ENCODE assay signal across 27 cellular contexts in the genomic region with DNA sequence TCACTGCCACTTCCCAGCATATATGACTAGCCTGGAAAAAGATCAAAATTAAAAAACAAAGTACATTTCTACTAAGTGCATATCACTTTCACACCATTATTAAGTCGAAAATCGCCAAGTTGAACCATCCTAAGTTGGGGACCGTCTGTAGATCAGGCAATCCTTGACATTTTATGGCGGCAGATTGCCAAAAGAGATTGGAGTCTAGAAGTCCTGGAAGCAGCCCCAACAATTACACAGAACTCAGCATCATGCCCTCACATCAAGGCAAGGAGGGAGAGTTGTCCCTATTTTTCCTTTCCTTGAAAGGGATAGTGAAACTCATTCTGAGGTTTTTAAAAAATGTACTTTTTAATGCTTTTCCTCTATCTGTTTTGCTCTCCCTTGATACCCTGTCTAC. TPM values are rescaled to one million over a fixed set of nuclear protein-coding genes. Genes with fewer than 3 reads are reported as not detected.
DNase-seq lines count a peak whose midpoint lies in the region; ATAC-seq, FAIRE-seq and TF ChIP-seq lines count a peak whose summit lies in the region.
"Had no signal": no experiment of that assay in that cellular context is flagged by ENCODE, and none has a peak within 500 bp of the region (broad histone marks: within the 10 kb centered on the region; RNA-seq: fewer than 3 reads in every experiment).

No MANE protein-coding gene starts in this region.

- H3K79me2 ChIP-seq in K562 (ENCODE audit: control insufficient read depth, insufficient read depth, low read length) = no peaks in the 10 kb centered on the region

- TF ChIP-seq RAD21 in K562 (CRISPR knock-in tag; conservative IDR thresholded peaks at IDR 0.05 in 1 of 2, IDR thresholded peaks at IDR 0.05 in 1 of 2) = no peak

- H3K36me3 ChIP-seq in K562 (ENCODE audit: control insufficient read depth, insufficient read depth, low read length) (no peaks in the 10 kb centered on the region), upper lobe of left lung (no peaks in the 10 kb centered on the region)
- H3K36me3 ChIP-seq: brain microvascular endothelial cell, esophagus muscularis mucosa, spleen had no signal

- H3K27me3 Mint-ChIP-seq in glutamatergic neuron (ENCODE audit: unreplicated experiment) = peaks cover 7% of the 10 kb centered on the region

- no peaks in the 10 kb centered on the region for H3K36me3 Mint-ChIP-seq in glutamatergic neuron (ENCODE audit: unreplicated experiment)
- H3K36me3 Mint-ChIP-seq: CD8-positive, alpha-beta T cell; stimulated activated effector memory CD8-positive, alpha-beta T cell treated with anti-CD3 and anti-CD28 coated beads, Interleukin-12 subunit alpha, Interleukin-12 subunit beta, amount 100 ng/mL, for 72 hours had no signal

- no peak for FAIRE-seq in K562 (lab: Jason Lieb, UNC)
- FAIRE-seq: colon had no signal

- H3K4me1 Mint-ChIP-seq in glutamatergic neuron (ENCODE audit: low read depth, unreplicated experiment) = no peaks in the 10 kb centered on the region
- H3K4me1 Mint-ChIP-seq: activated naive CD8-positive, alpha-beta T cell treated with anti-CD3 and anti-CD28 coated beads, Interleukin-2, amount 50 U/mL, for 24 hours; GM23338; stimulated activated effector memory CD8-positive, alpha-beta T cell treated with anti-CD3 and anti-CD28 coated beads, Interleukin-12 subunit alpha, Interleukin-12 subunit beta, amount 100 ng/mL, for 72 hours; T-helper 17 cell had no signal

- H3K4me3 ChIP-seq in K562 (no peak overlapping the region), upper lobe of left lung (no peak overlapping the region)
- H3K4me3 ChIP-seq: esophagus muscularis mucosa, GM23338, spleen had no signal

- no peak overlapping the region for H3K4me2 ChIP-seq in K562 (ENCODE audit: insufficient read depth, low read length)
- H3K4me2 ChIP-seq: GM23338, SK-N-SH had no signal

- WGBS in K562 (ENCODE audit: insufficient coverage, low coverage, missing lambda C conversion rate) = 0% methylated on average over 4 of the region's 4 CpGs
- WGBS in upper lobe of left lung, 2 donors = 61 to 75% methylated on average over 4 of the region's 4 CpGs

- no peak for TF ChIP-seq POLR2A in K562 (conservative IDR thresholded peaks at IDR 0.05)
- TF ChIP-seq POLR2A in upper lobe of left lung (IDR thresholded peaks at IDR 0.05) = no peak

- no peak overlapping the region for H3K4me3 Mint-ChIP-seq in glutamatergic neuron (ENCODE audit: unreplicated experiment)
- H3K4me3 Mint-ChIP-seq: activated naive CD8-positive, alpha-beta T cell treated with anti-CD3 and anti-CD28 coated beads, Interleukin-2, amount 50 U/mL, for 24 hours; CD8-positive, alpha-beta T cell; GM23338; HFFc6; stimulated activated effector memory CD8-positive, alpha-beta T cell treated with anti-CD3 and anti-CD28 coated beads, Interleukin-12 subunit alpha, Interleukin-12 subunit beta, amount 100 ng/mL, for 72 hours; T-helper 17 cell had no signal

- H3K9me1 ChIP-seq in K562 (ENCODE audit: control insufficient read depth, insufficient read depth, low read length) = no peaks in the 10 kb centered on the region

- H3K27me3 ChIP-seq in K562 (ENCODE audit: control insufficient read depth in 2 of 2, insufficient read depth in 2 of 2, low read length in 2 of 2) (no peaks in the 10 kb centered on the region), upper lobe of left lung (no peaks in the 10 kb centered on the region)
- H3K27me3 ChIP-seq: brain microvascular endothelial cell, esophagus muscularis mucosa had no signal

- no peaks in the 10 kb centered on the region for H3K9me3 ChIP-seq in K562 (replicated peaks; ENCODE audit: control insufficient read depth, insufficient read depth, low read depth, low read length)
- peaks cover 0 to 3% (median 0%) of the 10 kb centered on the region in 4 donors for H3K9me3 ChIP-seq in upper lobe of left lung
- H3K9me3 ChIP-seq: SK-N-SH had no signal

- no peak overlapping the region for H2AFZ ChIP-seq in K562 (ENCODE audit: low read depth, low read length)
- H2AFZ ChIP-seq: GM23338 had no signal

- no peaks in the 10 kb centered on the region for H4K20me1 ChIP-seq in K562 (replicated peaks; ENCODE audit: control insufficient read depth, insufficient read depth, low read length)

- ATAC-seq in K562 (no peak), left lobe of liver (peak; percentile 6), upper lobe of left lung (ENCODE audit: low FRiP score in 2 of 2) (no peak), GM18517 (IDR thresholded peaks at IDR 0.05; ENCODE audit: unreplicated experiment) (no peak), left ventricle myocardium superior (no peak)
- ATAC-seq: activated naive CD8-positive, alpha-beta T cell treated with anti-CD3 and anti-CD28 coated beads, Interleukin-2, amount 50 U/mL, for 24 hours; CD8-positive, alpha-beta T cell; GM23338; stimulated activated effector memory CD8-positive, alpha-beta T cell treated with anti-CD3 and anti-CD28 coated beads, Interleukin-12 subunit alpha, Interleukin-12 subunit beta, amount 100 ng/mL, for 72 hours; T-helper 17 cell had no signal

- no TSS peak for BruUV-seq in K562 (replicated peaks; lab: Mats Ljungman, UMichigan)

- H3K9me3 Mint-ChIP-seq in glutamatergic neuron (ENCODE audit: unreplicated experiment) = no peaks in the 10 kb centered on the region

- no peak overlapping the region for H3K27ac Mint-ChIP-seq in glutamatergic neuron (ENCODE audit: unreplicated experiment)
- H3K27ac Mint-ChIP-seq: activated naive CD8-positive, alpha-beta T cell treated with anti-CD3 and anti-CD28 coated beads, Interleukin-2, amount 50 U/mL, for 24 hours; CD8-positive, alpha-beta T cell; GM23338; HFFc6; stimulated activated effector memory CD8-positive, alpha-beta T cell treated with anti-CD3 and anti-CD28 coated beads, Interleukin-12 subunit alpha, Interleukin-12 subunit beta, amount 100 ng/mL, for 72 hours; T-helper 17 cell had no signal

- no peak overlapping the region for H3K9ac ChIP-seq in K562 (ENCODE audit: insufficient read depth in 1 of 2, low read depth in 2 of 2, low read length in 2 of 2)
- H3K9ac ChIP-seq: SK-N-SH had no signal

- H3K4me1 ChIP-seq in K562 (replicated peaks in 1 of 2; ENCODE audit: control insufficient read depth in 2 of 2, insufficient read depth in 2 of 2, low read length in 2 of 2) (no peaks in the 10 kb centered on the region), upper lobe of left lung (peaks cover 0 to 28% (median 0%) of the 10 kb centered on the region in 4 donors)
- H3K4me1 ChIP-seq: spleen had no signal

- no peak overlapping the region for H3K27ac ChIP-seq in K562 (ENCODE audit: extremely low read depth, low read depth, low read length)
- peak overlapping the region in 3 of 4 donors; percentile 10 to 33 (median 13) for H3K27ac ChIP-seq in upper lobe of left lung
- H3K27ac ChIP-seq: brain microvascular endothelial cell, esophagus muscularis mucosa, spleen had no signal

- DNase-seq in NCI-H1105 (lab: John Stamatoyannopoulos, UW) (peak; percentile 9), K562 (ENCODE audit: extremely low read depth in 1 of 4, low spot score in 3 of 4) (no peak), left lobe of liver (ENCODE audit: low spot score) (no peak), upper lobe of left lung (no peak), glutamatergic neuron (no peak), left ventricle myocardium superior (no peak)
- DNase-seq: activated gamma-delta T cell; activated naive CD8-positive, alpha-beta T cell treated with anti-CD3 and anti-CD28 coated beads, Interleukin-2, amount 50 U/mL, for 24 hours; brain microvascular endothelial cell; CD8-positive, alpha-beta T cell; GDM1; head of caudate nucleus; HFFc6; KBM-7; mesendoderm; NCI-H1694; NCI-H526 treated with DMSO at 0.1 percent for 48 hours; RPMI8226; SK-N-SH; spleen; stimulated activated CD4-positive, alpha-beta T cell treated with anti-CD3 and anti-CD28 coated beads, Interleukin-2, amount 100 ng/mL, for 48 hours; T-helper 17 cell had no signal

- CTCF ChIA-PET in K562 (lab: Yijun Ruan, JAX; ENCODE audit: low intra/inter-chr PET ratio) = no interaction called here

- in situ Hi-C loops in K562 (cut with MboI) = no loop called here

- POLR2A ChIA-PET in K562 (lab: Yijun Ruan, JAX) = interaction anchor here (0.6 kb wide), 1 partner anchor 737 kb away, joined by 3 read pairs; no protein-coding TSS in a partner anchor

- no peak for TF ChIP-seq EP300 in K562 (IDR thresholded peaks at IDR 0.05; ENCODE audit: low read length)
- TF ChIP-seq EP300 in upper lobe of left lung (IDR thresholded peaks at IDR 0.05) = no peak

- intact Hi-C loops in K562 (cut with micrococcal nuclease) = no loop called here
- intact Hi-C loops in left ventricle myocardium superior (cut with micrococcal nuclease) = no loop called here

- no peak for TF ChIP-seq CTCF in K562 (IDR thresholded peaks at IDR 0.05 in 2 of 3, conservative IDR thresholded peaks at IDR 0.05 in 1 of 3; ENCODE audit: insufficient read depth in 2 of 3, low read depth in 1 of 3, low read length in 3 of 3)
- TF ChIP-seq CTCF in upper lobe of left lung (IDR thresholded peaks at IDR 0.05) = no peak
- TF ChIP-seq CTCF in glutamatergic neuron (IDR thresholded peaks at IDR 0.05; ENCODE audit: partially characterized antibody, unreplicated experiment) = no peak

TF ChIP-seq in K562, 482 proteins besides CTCF, POLR2A, EP300 and RAD21 (continues in another document):
- TF ChIP-seq TCF7 (IDR thresholded peaks at IDR 0.05; ENCODE audit: borderline replicate concordance) (no peak), NFIC (IDR thresholded peaks at IDR 0.05) (peak; percentile 74), PPARD (CRISPR knock-in tag; IDR thresholded peaks at IDR 0.05) (no peak)

RNA-seq across cellular contexts. Expression of gene SLC22A3, which starts 30.7 kb away (rescaled TPM):
- not detected in 2 replicates for total RNA-seq in K562 (2011; cell fraction: chromatin; rRNA removed; ENCODE audit: low replicate concordance)
- total RNA-seq in K562 (2011; cell fraction: nucleolus; rRNA removed) = not detected in 2 replicates
- total RNA-seq in K562 (2011; cell fraction: nucleoplasm; rRNA removed) = not detected in 2 replicates
- total RNA-seq in K562 (2014; rRNA removed) = not detected in 2 replicates
- not detected in 2 replicates for total RNA-seq in K562 (2014; rRNA removed; fragmentation: Illumina TruSeq; extraction: Trizol)
- not detected in 2 replicates for total RNA-seq in K562 (2015; rRNA removed; fragmentation: Illumina TruSeq; extraction: Trizol)
- 0.07 TPM in 1 of 2 replicates, not detected in the other for total RNA-seq in K562 (2021)
- not detected in 2 replicates for polyA plus RNA-seq in K562 (2011; rRNA removed)
- not detected in 2 replicates for polyA plus RNA-seq in K562 (2011; cell fraction: cytosol; rRNA removed)
- polyA plus RNA-seq in K562 (2011; cell fraction: nucleus; rRNA removed) = not detected in 2 replicates
- polyA plus RNA-seq in K562 (2012) = not detected in 2 replicates
- not detected in 2 replicates for polyA plus RNA-seq in K562 (2014; fragmentation: Illumina TruSeq; extraction: Trizol)
- polyA plus RNA-seq in K562 (2014; fragmentation: Nextera tagmentation; extraction: Ambion mirVana) = not detected
- polyA plus RNA-seq in K562 (2014; rRNA removed) = not detected in 2 replicates
- not detected in 2 replicates for polyA minus RNA-seq in K562 (2011; rRNA and poly(A)+ RNA removed)
- polyA minus RNA-seq in K562 (2011; cell fraction: cytosol; rRNA and poly(A)+ RNA removed) = not detected in 2 replicates
- not detected in 2 replicates for polyA minus RNA-seq in K562 (2011; cell fraction: nucleus; rRNA and poly(A)+ RNA removed)
- total RNA-seq in left lobe of liver = 34.5 TPM
- total RNA-seq in upper lobe of left lung = 10 to 100 TPM; 17.7 to 68.1 (median 44.8) TPM
- not detected for total RNA-seq in glutamatergic neuron (ENCODE audit: unreplicated experiment)
- 1.3 TPM for total RNA-seq in left ventricle myocardium superior
- total RNA-seq: CD8-positive, alpha-beta T cell; HFFc6; T-helper 17 cell had no signal
- polyA plus RNA-seq: SK-N-SH had no signal
